Comparison of ENCODE assay signal across 16 cellular contexts in genomic region chr3:37986479-37987314, GRCh38. TPM values are rescaled to one million over a fixed set of nuclear protein-coding genes. Genes with fewer than 3 reads are reported as not detected.
DNase-seq lines count a peak whose midpoint lies in the region; ATAC-seq, FAIRE-seq and TF ChIP-seq lines count a peak whose summit lies in the region.
"Had no signal": no experiment of that assay in that cellular context is flagged by ENCODE, and none has a peak within 500 bp of the region (broad histone marks: within the 10 kb centered on the region; RNA-seq: fewer than 3 reads in every experiment).

No MANE protein-coding gene starts in this region.

- TF ChIP-seq CTCF in hepatocyte (IDR thresholded peaks at IDR 0.05; ENCODE audit: poor library complexity) (no peak), sigmoid colon (IDR thresholded peaks at IDR 0.05) (no peak)

- peak overlapping the region; percentile 60 for H3K4me2 ChIP-seq in hepatocyte

- H2AFZ ChIP-seq in hepatocyte = no peak overlapping the region

- H3K4me1 ChIP-seq in hepatocyte (ENCODE audit: insufficient read depth) = peaks cover 52% of the 10 kb centered on the region
- H3K4me1 ChIP-seq in sigmoid colon = no peaks in the 10 kb centered on the region

- WGBS in hepatocyte (ENCODE audit: low lambda C conversion rate, missing lambda C conversion rate) = 69% methylated on average over 12 of the region's 12 CpGs
- 21 to 76% methylated on average over 12 of the region's 12 CpGs for WGBS in sigmoid colon, 2 donors

- H3K9me3 ChIP-seq in hepatocyte (ENCODE audit: low read depth) = no peaks in the 10 kb centered on the region
- H3K9me3 ChIP-seq in sigmoid colon = no peaks in the 10 kb centered on the region

- no peaks in the 10 kb centered on the region for H3K9me2 ChIP-seq in hepatocyte (replicated peaks; ENCODE audit: insufficient read depth)

- peaks cover 7% of the 10 kb centered on the region for H3K79me2 ChIP-seq in hepatocyte

- no peak for TF ChIP-seq EP300 in sigmoid colon (IDR thresholded peaks at IDR 0.05)

- intact Hi-C loops in sigmoid colon (cut with DNase I) = no loop called here

- ATAC-seq in GM18870 (IDR thresholded peaks at IDR 0.05; ENCODE audit: unreplicated experiment) = no peak
- ATAC-seq: activated T-helper 17 cell treated with anti-CD3 and anti-CD28 coated beads, Interleukin-2, amount 50 U/mL, for 72 hours had no signal

- H3K36me3 ChIP-seq in hepatocyte (replicated peaks; ENCODE audit: insufficient read depth, low read depth) (no peaks in the 10 kb centered on the region), sigmoid colon (peaks cover 0 to 27% (median 6%) of the 10 kb centered on the region in 4 donors)

- no peaks in the 10 kb centered on the region for H4K20me1 ChIP-seq in hepatocyte (ENCODE audit: insufficient read depth, poor library complexity, severe bottlenecking)

- no peak overlapping the region for H3K4me3 ChIP-seq in hepatocyte
- no peak overlapping the region for H3K4me3 ChIP-seq in sigmoid colon
- H3K4me3 ChIP-seq: cardiac muscle cell had no signal

- FAIRE-seq in GM12891 (lab: Jason Lieb, UNC) = no peak
- FAIRE-seq in HTR-8/SVneo (lab: Jason Lieb, UNC) = no peak

- DNase-seq in NCI-H2196 (lab: John Stamatoyannopoulos, UW; ENCODE audit: unreplicated experiment) (peak; percentile 57), NCI-H2196 treated with DMSO at 0.1 percent for 48 hours (lab: John Stamatoyannopoulos, UW; ENCODE audit: unreplicated experiment) (no peak), NCI-H510A (lab: John Stamatoyannopoulos, UW) (peak; percentile 82), hepatocyte (ENCODE audit: low spot score) (peak; percentile 93), sigmoid colon (peak; percentile 46), GM12891 (ENCODE audit: insufficient read length, low spot score) (no peak), HTR-8/SVneo (ENCODE audit: insufficient read length, low spot score) (no peak)
- DNase-seq: activated CD4-positive, CD25-positive, alpha-beta regulatory T cell treated with anti-CD3 and anti-CD28 coated beads, Interleukin-2, amount 50 U/mL, for 72 hours; immature natural killer cell; NCI-H2171; nucleus accumbens; SHP77 treated with DMSO at 0.1 percent for 48 hours; stimulated activated CD4-positive, alpha-beta T cell treated with anti-CD3 and anti-CD28 coated beads, Interleukin-4, amount 100 ng/mL, for 24 hours had no signal

- H3K27ac ChIP-seq in hepatocyte = peak overlapping the region; percentile 99
- H3K27ac ChIP-seq in sigmoid colon = peak overlapping the region in 1 of 4 donors; percentile 0
- H3K27ac ChIP-seq: cardiac muscle cell had no signal

- H3K27me3 ChIP-seq in hepatocyte (no peaks in the 10 kb centered on the region), sigmoid colon (no peaks in the 10 kb centered on the region)
- H3K27me3 ChIP-seq: cardiac muscle cell had no signal

- TF ChIP-seq POLR2A in sigmoid colon (IDR thresholded peaks at IDR 0.05) = peak in 1 of 2 donors; percentile 64
- no peak for TF ChIP-seq POLR2A in GM12891 (IDR thresholded peaks at IDR 0.05; ENCODE audit: low read depth, low read length)

TF ChIP-seq in GM12891, 5 proteins besides CTCF, POLR2A, EP300 and RAD21:
- TF ChIP-seq POLR2AphosphoS5 (IDR thresholded peaks at IDR 0.05; ENCODE audit: low read depth, low read length) = no peak
- no peak for TF ChIP-seq POU2F2 (IDR thresholded peaks at IDR 0.05; ENCODE audit: low read depth, low read length)
- no peak for TF ChIP-seq PAX5 (IDR thresholded peaks at IDR 0.05; ENCODE audit: insufficient read depth, low read length, severe bottlenecking)

RNA-seq across cellular contexts. Expression of gene VILL, which starts 3.9 kb away (rescaled TPM):
- total RNA-seq in hepatocyte = 47.0 and 47.4 TPM in 2 replicates
- 39.3 and 39.7 TPM in 2 replicates for polyA plus RNA-seq in hepatocyte
- 1 to 10 TPM; 5.3 to 8.3 (median 6.6) TPM for total RNA-seq in sigmoid colon
- 100 to 1,000 TPM in 1 of 3 donors, 10 to 100 TPM in 2; 81.7 to 175 (median 97.0) TPM for polyA plus RNA-seq in sigmoid colon
- polyA plus RNA-seq in GM12891 (2012; ENCODE audit: low read depth, missing spikeins) = 3.5 TPM

RNA-seq across cellular contexts. Expression of gene PLCD1, which starts 42.7 kb away (rescaled TPM):
- total RNA-seq in hepatocyte (17.1 and 22.6 TPM in 2 replicates), sigmoid colon (10 to 100 TPM; 10.3 to 22.7 (median 14.2) TPM)
- polyA plus RNA-seq in hepatocyte (21.7 and 24.8 TPM in 2 replicates), sigmoid colon (100 to 1,000 TPM in 1 of 3 donors, 10 to 100 TPM in 2; 29.0 to 139 (median 85.9) TPM)
- 2.2 TPM for polyA plus RNA-seq in GM12891 (2012; ENCODE audit: low read depth, missing spikeins)

RNA-seq across cellular contexts. Expression of gene DLEC1, which starts 52.3 kb away (rescaled TPM):
- total RNA-seq in hepatocyte (0.23 and 0.68 TPM in 2 replicates), sigmoid colon (under 1 TPM; 0.16 to 0.41 (median 0.32) TPM)
- polyA plus RNA-seq in hepatocyte (1.5 and 1.6 TPM in 2 replicates), sigmoid colon (under 1 TPM; 0.42 to 0.60 (median 0.46) TPM)
- polyA plus RNA-seq in GM12891 (2012; ENCODE audit: low read depth, missing spikeins) = 0.08 TPM
- polyA plus RNA-seq: cardiac muscle cell had no signal

Comparison
In these comparisons a context has a peak if more than half of its experiments do, and no peak if none do; other contexts are left out.
1. DNase-seq: peak in NCI-H2196 (single experiment), NCI-H510A (single experiment), hepatocyte (single experiment) and sigmoid colon (single experiment); none in NCI-H2196 treated with DMSO at 0.1 percent for 48 hours (single experiment), GM12891 (single experiment) and HTR-8/SVneo (single experiment).